In genomic region chr12:52058631-52059324, GRCh38 we compare ENCODE assay signal across 14 cellular contexts. TPM values are rescaled to one million over a fixed set of nuclear protein-coding genes. Genes with fewer than 3 reads are reported as not detected.
DNase-seq lines count a peak whose midpoint lies in the region; ATAC-seq, FAIRE-seq and TF ChIP-seq lines count a peak whose summit lies in the region.
"Had no signal": no experiment of that assay in that cellular context is flagged by ENCODE, and none has a peak within 500 bp of the region (broad histone marks: within the 10 kb centered on the region; RNA-seq: fewer than 3 reads in every experiment).

No MANE protein-coding gene starts in this region.

- H3K4me3 ChIP-seq in esophagus muscularis mucosa (no peak overlapping the region), pancreas (no peak overlapping the region)
- H3K4me3 ChIP-seq: upper lobe of left lung had no signal

- DNase-seq in DMS153 treated with DMSO at 0.1 percent for 48 hours (lab: John Stamatoyannopoulos, UW; ENCODE audit: unreplicated experiment): peak; percentile 28
- DNase-seq in DMS153 (lab: John Stamatoyannopoulos, UW): no peak
- peak; percentile 43 for DNase-seq in NCI-H2107 treated with DMSO at 0.1 percent for 48 hours (lab: John Stamatoyannopoulos, UW; ENCODE audit: unreplicated experiment)
- DNase-seq in esophagus muscularis mucosa (ENCODE audit: extremely low spot score): no peak
- peak in 4 of 6 donors; percentile 5 to 64 (median 46) for DNase-seq in pancreas
- no peak for DNase-seq in NOMO-1 treated with DMSO at 0.1 percent for 48 hours (lab: John Stamatoyannopoulos, UW; ENCODE audit: unreplicated experiment)
- DNase-seq in UCSD-AML1 (lab: John Stamatoyannopoulos, UW; ENCODE audit: unreplicated experiment): no peak
- DNase-seq: activated naive CD4-positive, alpha-beta T cell treated with anti-CD3 and anti-CD28 coated beads, Interleukin-2, amount 10 ng/mL, durations not matched to agents 7 days and 5 days; NCI-H1048 had no signal

- FAIRE-seq in pancreas (lab: Jason Lieb, UNC): no peak
- FAIRE-seq: H1, HTR-8/SVneo had no signal

- intact Hi-C loops in esophagus muscularis mucosa (cut with DNase I): no loop called here
- intact Hi-C loops in pancreas (cut with DNase I): no loop called here

- TF ChIP-seq POLR2A in esophagus muscularis mucosa (IDR thresholded peaks at IDR 0.05; ENCODE audit: low read depth): no peak

- H3K27ac ChIP-seq in esophagus muscularis mucosa (replicated peaks in 1 of 4) (peak overlapping the region; percentile 76 to 100 (median 96)), pancreas (no peak overlapping the region)
- H3K27ac ChIP-seq: upper lobe of left lung had no signal

- H3K27me3 ChIP-seq in esophagus muscularis mucosa (no peaks in the 10 kb centered on the region), pancreas (no peaks in the 10 kb centered on the region)
- H3K27me3 ChIP-seq: upper lobe of left lung had no signal

- H3K4me1 ChIP-seq in esophagus muscularis mucosa: peaks cover 33 to 73% (median 61%) of the 10 kb centered on the region in 4 donors
- H3K4me1 ChIP-seq in pancreas: peaks cover 0 to 7% (median 0%) of the 10 kb centered on the region in 3 donors

- peaks cover 0 to 64% (median 53%) of the 10 kb centered on the region in 4 donors for H3K36me3 ChIP-seq in esophagus muscularis mucosa
- H3K36me3 ChIP-seq in pancreas: peaks cover 0 to 36% (median 4%) of the 10 kb centered on the region in 3 donors

- no peak for TF ChIP-seq EP300 in esophagus muscularis mucosa (IDR thresholded peaks at IDR 0.05)

- 76% methylated on average over 18 of the region's 25 CpGs for WGBS in esophagus muscularis mucosa
- 80 to 85% methylated on average over 21 to 25 of the region's 25 CpGs for WGBS in pancreas, 2 donors

- no peaks in the 10 kb centered on the region for H3K9me3 ChIP-seq in esophagus muscularis mucosa
- H3K9me3 ChIP-seq in pancreas: no peaks in the 10 kb centered on the region
- H3K9me3 ChIP-seq: upper lobe of left lung had no signal

- ATAC-seq in pancreas (no peak), GM21390 (IDR thresholded peaks at IDR 0.05; ENCODE audit: unreplicated experiment) (no peak)

- TF ChIP-seq CTCF in esophagus muscularis mucosa (IDR thresholded peaks at IDR 0.05): no peak
- TF ChIP-seq CTCF in pancreas (IDR thresholded peaks at IDR 0.05): no peak

RNA-seq across cellular contexts. Expression of gene NR4A1, which starts 7.5 kb away (rescaled TPM):
- total RNA-seq in esophagus muscularis mucosa: 10 to 100 TPM; 26.2 to 88.1 (median 59.4) TPM
- 10 to 100 TPM; 11.7 to 55.2 (median 22.0) TPM for total RNA-seq in pancreas
- polyA plus RNA-seq in pancreas: 10 to 100 TPM; 76.4 to 85.4 TPM

RNA-seq across cellular contexts. Expression of gene ATG101, which starts 11.0 kb away (rescaled TPM):
- total RNA-seq in esophagus muscularis mucosa (10 to 100 TPM; 30.3 to 71.4 (median 61.2) TPM), pancreas (10 to 100 TPM; 13.6 to 20.4 (median 18.7) TPM)
- 10 to 100 TPM; 23.0 to 31.7 TPM for polyA plus RNA-seq in pancreas

RNA-seq across cellular contexts. Expression of gene SMIM41, which starts 20.7 kb away (rescaled TPM):
- 10 to 100 TPM in 1 of 4 donors, 1 to 10 TPM in 3; 2.1 to 26.6 (median 5.6) TPM for total RNA-seq in esophagus muscularis mucosa
- under 1 TPM in 2 of 6 donors, not detected in 4; 0.09 to 0.20 TPM for total RNA-seq in pancreas
- polyA plus RNA-seq in pancreas: under 1 TPM in 1 of 2 donors, not detected in 1; 0.19 TPM
- total RNA-seq: RPMI7951 had no signal

RNA-seq across cellular contexts. Expression of gene TAMALIN, which starts 52.0 kb away (rescaled TPM):
- 10 to 100 TPM; 13.3 to 26.9 (median 18.3) TPM for total RNA-seq in esophagus muscularis mucosa
- 10 to 100 TPM in 3 of 6 donors, 1 to 10 TPM in 3; 7.1 to 18.0 (median 11.0) TPM for total RNA-seq in pancreas
- 10 to 100 TPM; 25.4 to 51.6 TPM for polyA plus RNA-seq in pancreas

Comparison
In these comparisons a context has a peak if more than half of its experiments do, and no peak if none do; other contexts are left out.
1. DNase-seq: peak in DMS153 treated with DMSO at 0.1 percent for 48 hours (single experiment), NCI-H2107 treated with DMSO at 0.1 percent for 48 hours (single experiment) and pancreas (4 of 6); none in DMS153 (single experiment), esophagus muscularis mucosa (single experiment), NOMO-1 treated with DMSO at 0.1 percent for 48 hours (single experiment) and UCSD-AML1 (single experiment).
2. H3K27ac ChIP-seq: peak in esophagus muscularis mucosa (4 of 4); none in pancreas (0 of 4).